ENCODE assay signal across 1 cellular context in the genomic region with DNA sequence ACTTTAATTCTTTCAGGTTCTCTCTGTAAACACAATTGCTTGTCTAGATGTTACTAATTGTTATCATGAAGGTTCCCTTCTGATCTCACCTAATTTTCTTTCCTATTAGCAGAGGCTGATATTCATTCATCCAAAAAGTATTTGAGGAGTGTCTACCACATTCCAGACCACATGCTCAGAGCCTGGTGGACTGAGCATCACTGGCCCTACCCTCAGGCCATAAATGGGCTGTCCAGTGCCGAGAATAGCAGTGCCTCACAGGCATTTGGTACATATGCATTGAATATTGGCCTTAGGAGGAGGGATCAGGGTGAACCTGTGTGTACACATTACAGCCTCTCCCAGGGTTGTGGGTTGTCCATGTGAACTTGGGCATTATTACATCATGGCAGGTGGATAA.
A peak's percentile ranks its signal among the peaks of the same experiment; 100 is the strongest.
TF ChIP-seq lines count a peak whose summit lies in the region.

No MANE protein-coding gene starts in this region.

TF ChIP-seq in IMR-90, 13 proteins besides CTCF, POLR2A, EP300 and RAD21:
- TF ChIP-seq, protein P1, sequence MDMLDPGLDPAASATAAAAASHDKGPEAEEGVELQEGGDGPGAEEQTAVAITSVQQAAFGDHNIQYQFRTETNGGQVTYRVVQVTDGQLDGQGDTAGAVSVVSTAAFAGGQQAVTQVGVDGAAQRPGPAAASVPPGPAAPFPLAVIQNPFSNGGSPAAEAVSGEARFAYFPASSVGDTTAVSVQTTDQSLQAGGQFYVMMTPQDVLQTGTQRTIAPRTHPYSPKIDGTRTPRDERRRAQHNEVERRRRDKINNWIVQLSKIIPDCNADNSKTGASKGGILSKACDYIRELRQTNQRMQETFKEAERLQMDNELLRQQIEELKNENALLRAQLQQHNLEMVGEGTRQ (IDR thresholded peaks at IDR 0.05; ENCODE audit: low read depth, low read length), result no peak
- TF ChIP-seq MXI1 (IDR thresholded peaks at IDR 0.05; ENCODE audit: borderline replicate concordance, low read depth, low read length) (no peak), MAFK (IDR thresholded peaks at IDR 0.05; ENCODE audit: low read depth, low read length) (no peak), CEBPB (IDR thresholded peaks at IDR 0.05; ENCODE audit: low read depth, low read length) (0 out of 2 replicates have a peak, but pooled peaks have one; percentile 15), BHLHE40 (IDR thresholded peaks at IDR 0.05; ENCODE audit: low read depth, low read length) (no peak), RFX5 (IDR thresholded peaks at IDR 0.05; ENCODE audit: low read depth, low read length) (no peak), NFE2L2 (IDR thresholded peaks at IDR 0.05; ENCODE audit: low read depth, low read length) (no peak), CHD1 (IDR thresholded peaks at IDR 0.05; ENCODE audit: low read depth, low read length) (no peak), FOS (IDR thresholded peaks at IDR 0.05; ENCODE audit: low read depth, low read length) (no peak), MAZ (IDR thresholded peaks at IDR 0.05; ENCODE audit: borderline replicate concordance, low read depth, low read length) (no peak), RCOR1 (IDR thresholded peaks at IDR 0.05; ENCODE audit: insufficient replicate concordance, low read length) (peak; percentile 10), SMC3 (IDR thresholded peaks at IDR 0.05; ENCODE audit: low read depth, low read length) (no peak)
- TF ChIP-seq, protein P2, sequence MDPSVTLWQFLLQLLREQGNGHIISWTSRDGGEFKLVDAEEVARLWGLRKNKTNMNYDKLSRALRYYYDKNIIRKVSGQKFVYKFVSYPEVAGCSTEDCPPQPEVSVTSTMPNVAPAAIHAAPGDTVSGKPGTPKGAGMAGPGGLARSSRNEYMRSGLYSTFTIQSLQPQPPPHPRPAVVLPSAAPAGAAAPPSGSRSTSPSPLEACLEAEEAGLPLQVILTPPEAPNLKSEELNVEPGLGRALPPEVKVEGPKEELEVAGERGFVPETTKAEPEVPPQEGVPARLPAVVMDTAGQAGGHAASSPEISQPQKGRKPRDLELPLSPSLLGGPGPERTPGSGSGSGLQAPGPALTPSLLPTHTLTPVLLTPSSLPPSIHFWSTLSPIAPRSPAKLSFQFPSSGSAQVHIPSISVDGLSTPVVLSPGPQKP (IDR thresholded peaks at IDR 0.05; ENCODE audit: borderline replicate concordance, low read depth, low read length), result no peak
